14 cellular contexts compared by ENCODE assay signal in genomic region chr1:220788900-220789299, GRCh38. TPM values are rescaled to one million over a fixed set of nuclear protein-coding genes. Genes with fewer than 3 reads are reported as not detected.
"Had no signal": no experiment of that assay in that cellular context is flagged by ENCODE, and none has a peak within 500 bp of the region (broad histone marks: within the 10 kb centered on the region; RNA-seq: fewer than 3 reads in every experiment).

No MANE protein-coding gene starts in this region.

- H3K9me3 ChIP-seq: testis had no signal

- H3K27ac ChIP-seq: testis had no signal

- H3K4me1 Mint-ChIP-seq: immature natural killer cell had no signal

- ATAC-seq: activated T-cell treated with anti-CD3 and anti-CD28 coated beads, Interleukin-2, amount 50 U/mL, for 4 hours; left cardiac atrium; natural killer cell treated with Interleukin-12 subunit alpha and Interleukin-12 subunit beta and Interleukin-15 and Interleukin-18, amount 100 ng/mL, for 72 hours had no signal

- H3K9me3 Mint-ChIP-seq: activated T-cell treated with anti-CD3 and anti-CD28 coated beads, Interleukin-2, amount 50 U/mL, for 4 hours; immature natural killer cell; natural killer cell treated with Interleukin-12 subunit alpha and Interleukin-12 subunit beta and Interleukin-15 and Interleukin-18, amount 100 ng/mL, for 72 hours; stimulated activated naive CD8-positive, alpha-beta T cell treated with anti-CD3 and anti-CD28 coated beads, Interleukin-15, Interleukin-2, amounts not matched to agents 100 ng/mL and 50 ng/mL, for 24 hours; T-helper 1 cell treated with Interleukin-12 subunit alpha and Interleukin-12 subunit beta and Interleukin-4 antibody, amounts not matched to agents 30 μg/mL and 1 μg/mL, for 36 hours had no signal

- DNase-seq: activated B cell treated with CpG ODN at 0.5 μM for 24 hours; activated CD4-positive, alpha-beta T cell treated with anti-CD3 and anti-CD28 coated beads, Interleukin-2, amount 50 U/mL, for 4 hours; activated effector memory CD4-positive, alpha-beta T cell treated with anti-CD3 and anti-CD28 coated beads, Interleukin-2, amount 50 U/mL, for 16 hours; activated T-cell treated with anti-CD3 and anti-CD28 coated beads, Interleukin-2, amount 50 U/mL, for 4 hours; glutamatergic neuron; immature natural killer cell; left cardiac atrium; mesenchymal stem cell; stimulated activated CD4-positive, alpha-beta T cell treated with anti-CD3 and anti-CD28 coated beads, Interleukin-4, amount 100 ng/mL, for 24 hours; testis had no signal

- H3K4me3 Mint-ChIP-seq: activated B cell treated with CpG ODN at 0.5 μM for 24 hours; activated naive CD8-positive, alpha-beta T cell; activated T-cell treated with anti-CD3 and anti-CD28 coated beads, Interleukin-2, amount 50 U/mL, for 4 hours; immature natural killer cell; natural killer cell treated with Interleukin-12 subunit alpha and Interleukin-12 subunit beta and Interleukin-15 and Interleukin-18, amount 100 ng/mL, for 72 hours; stimulated activated naive CD8-positive, alpha-beta T cell treated with anti-CD3 and anti-CD28 coated beads, Interleukin-15, Interleukin-2, amounts not matched to agents 100 ng/mL and 50 ng/mL, for 24 hours; T-helper 1 cell treated with Interleukin-12 subunit alpha and Interleukin-12 subunit beta and Interleukin-4 antibody, amounts not matched to agents 30 μg/mL and 1 μg/mL, for 36 hours had no signal

- H3K27me3 ChIP-seq: testis had no signal

- H3K27ac Mint-ChIP-seq: activated B cell treated with CpG ODN at 0.5 μM for 24 hours; activated naive CD8-positive, alpha-beta T cell; immature natural killer cell; natural killer cell treated with Interleukin-12 subunit alpha and Interleukin-12 subunit beta and Interleukin-15 and Interleukin-18, amount 100 ng/mL, for 72 hours; stimulated activated naive CD8-positive, alpha-beta T cell treated with anti-CD3 and anti-CD28 coated beads, Interleukin-15, Interleukin-2, amounts not matched to agents 100 ng/mL and 50 ng/mL, for 24 hours; T-helper 1 cell treated with Interleukin-12 subunit alpha and Interleukin-12 subunit beta and Interleukin-4 antibody, amounts not matched to agents 30 μg/mL and 1 μg/mL, for 36 hours had no signal

- H3K36me3 Mint-ChIP-seq: activated naive CD8-positive, alpha-beta T cell; immature natural killer cell; natural killer cell treated with Interleukin-12 subunit alpha and Interleukin-12 subunit beta and Interleukin-15 and Interleukin-18, amount 100 ng/mL, for 72 hours had no signal

- H3K4me3 ChIP-seq: testis had no signal

RNA-seq across cellular contexts. Expression of gene MTARC2, which starts 40.8 kb away (rescaled TPM):
- total RNA-seq: natural killer cell treated with Interleukin-12 subunit alpha and Interleukin-12 subunit beta and Interleukin-15 and Interleukin-18, amount 100 ng/mL, for 72 hours had no signal
